2 cellular contexts compared by ENCODE assay signal in genomic region chr13:105059786-105060185, GRCh38.
TF ChIP-seq lines count a peak whose summit lies in the region.

No MANE protein-coding gene starts in this region.

TF ChIP-seq in GM23338, 12 proteins besides CTCF, POLR2A, EP300 and RAD21 (continued from another document):
- TF ChIP-seq, protein P1, sequence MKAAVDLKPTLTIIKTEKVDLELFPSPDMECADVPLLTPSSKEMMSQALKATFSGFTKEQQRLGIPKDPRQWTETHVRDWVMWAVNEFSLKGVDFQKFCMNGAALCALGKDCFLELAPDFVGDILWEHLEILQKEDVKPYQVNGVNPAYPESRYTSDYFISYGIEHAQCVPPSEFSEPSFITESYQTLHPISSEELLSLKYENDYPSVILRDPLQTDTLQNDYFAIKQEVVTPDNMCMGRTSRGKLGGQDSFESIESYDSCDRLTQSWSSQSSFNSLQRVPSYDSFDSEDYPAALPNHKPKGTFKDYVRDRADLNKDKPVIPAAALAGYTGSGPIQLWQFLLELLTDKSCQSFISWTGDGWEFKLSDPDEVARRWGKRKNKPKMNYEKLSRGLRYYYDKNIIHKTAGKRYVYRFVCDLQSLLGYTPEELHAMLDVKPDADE (IDR thresholded peaks at IDR 0.05) = no peak
- no peak for TF ChIP-seq ZNF331 (CRISPR knock-in tag; IDR thresholded peaks at IDR 0.05; ENCODE audit: low read depth)
- TF ChIP-seq REST (IDR thresholded peaks at IDR 0.05; ENCODE audit: unreplicated experiment) = no peak
- TF ChIP-seq, protein P2, sequence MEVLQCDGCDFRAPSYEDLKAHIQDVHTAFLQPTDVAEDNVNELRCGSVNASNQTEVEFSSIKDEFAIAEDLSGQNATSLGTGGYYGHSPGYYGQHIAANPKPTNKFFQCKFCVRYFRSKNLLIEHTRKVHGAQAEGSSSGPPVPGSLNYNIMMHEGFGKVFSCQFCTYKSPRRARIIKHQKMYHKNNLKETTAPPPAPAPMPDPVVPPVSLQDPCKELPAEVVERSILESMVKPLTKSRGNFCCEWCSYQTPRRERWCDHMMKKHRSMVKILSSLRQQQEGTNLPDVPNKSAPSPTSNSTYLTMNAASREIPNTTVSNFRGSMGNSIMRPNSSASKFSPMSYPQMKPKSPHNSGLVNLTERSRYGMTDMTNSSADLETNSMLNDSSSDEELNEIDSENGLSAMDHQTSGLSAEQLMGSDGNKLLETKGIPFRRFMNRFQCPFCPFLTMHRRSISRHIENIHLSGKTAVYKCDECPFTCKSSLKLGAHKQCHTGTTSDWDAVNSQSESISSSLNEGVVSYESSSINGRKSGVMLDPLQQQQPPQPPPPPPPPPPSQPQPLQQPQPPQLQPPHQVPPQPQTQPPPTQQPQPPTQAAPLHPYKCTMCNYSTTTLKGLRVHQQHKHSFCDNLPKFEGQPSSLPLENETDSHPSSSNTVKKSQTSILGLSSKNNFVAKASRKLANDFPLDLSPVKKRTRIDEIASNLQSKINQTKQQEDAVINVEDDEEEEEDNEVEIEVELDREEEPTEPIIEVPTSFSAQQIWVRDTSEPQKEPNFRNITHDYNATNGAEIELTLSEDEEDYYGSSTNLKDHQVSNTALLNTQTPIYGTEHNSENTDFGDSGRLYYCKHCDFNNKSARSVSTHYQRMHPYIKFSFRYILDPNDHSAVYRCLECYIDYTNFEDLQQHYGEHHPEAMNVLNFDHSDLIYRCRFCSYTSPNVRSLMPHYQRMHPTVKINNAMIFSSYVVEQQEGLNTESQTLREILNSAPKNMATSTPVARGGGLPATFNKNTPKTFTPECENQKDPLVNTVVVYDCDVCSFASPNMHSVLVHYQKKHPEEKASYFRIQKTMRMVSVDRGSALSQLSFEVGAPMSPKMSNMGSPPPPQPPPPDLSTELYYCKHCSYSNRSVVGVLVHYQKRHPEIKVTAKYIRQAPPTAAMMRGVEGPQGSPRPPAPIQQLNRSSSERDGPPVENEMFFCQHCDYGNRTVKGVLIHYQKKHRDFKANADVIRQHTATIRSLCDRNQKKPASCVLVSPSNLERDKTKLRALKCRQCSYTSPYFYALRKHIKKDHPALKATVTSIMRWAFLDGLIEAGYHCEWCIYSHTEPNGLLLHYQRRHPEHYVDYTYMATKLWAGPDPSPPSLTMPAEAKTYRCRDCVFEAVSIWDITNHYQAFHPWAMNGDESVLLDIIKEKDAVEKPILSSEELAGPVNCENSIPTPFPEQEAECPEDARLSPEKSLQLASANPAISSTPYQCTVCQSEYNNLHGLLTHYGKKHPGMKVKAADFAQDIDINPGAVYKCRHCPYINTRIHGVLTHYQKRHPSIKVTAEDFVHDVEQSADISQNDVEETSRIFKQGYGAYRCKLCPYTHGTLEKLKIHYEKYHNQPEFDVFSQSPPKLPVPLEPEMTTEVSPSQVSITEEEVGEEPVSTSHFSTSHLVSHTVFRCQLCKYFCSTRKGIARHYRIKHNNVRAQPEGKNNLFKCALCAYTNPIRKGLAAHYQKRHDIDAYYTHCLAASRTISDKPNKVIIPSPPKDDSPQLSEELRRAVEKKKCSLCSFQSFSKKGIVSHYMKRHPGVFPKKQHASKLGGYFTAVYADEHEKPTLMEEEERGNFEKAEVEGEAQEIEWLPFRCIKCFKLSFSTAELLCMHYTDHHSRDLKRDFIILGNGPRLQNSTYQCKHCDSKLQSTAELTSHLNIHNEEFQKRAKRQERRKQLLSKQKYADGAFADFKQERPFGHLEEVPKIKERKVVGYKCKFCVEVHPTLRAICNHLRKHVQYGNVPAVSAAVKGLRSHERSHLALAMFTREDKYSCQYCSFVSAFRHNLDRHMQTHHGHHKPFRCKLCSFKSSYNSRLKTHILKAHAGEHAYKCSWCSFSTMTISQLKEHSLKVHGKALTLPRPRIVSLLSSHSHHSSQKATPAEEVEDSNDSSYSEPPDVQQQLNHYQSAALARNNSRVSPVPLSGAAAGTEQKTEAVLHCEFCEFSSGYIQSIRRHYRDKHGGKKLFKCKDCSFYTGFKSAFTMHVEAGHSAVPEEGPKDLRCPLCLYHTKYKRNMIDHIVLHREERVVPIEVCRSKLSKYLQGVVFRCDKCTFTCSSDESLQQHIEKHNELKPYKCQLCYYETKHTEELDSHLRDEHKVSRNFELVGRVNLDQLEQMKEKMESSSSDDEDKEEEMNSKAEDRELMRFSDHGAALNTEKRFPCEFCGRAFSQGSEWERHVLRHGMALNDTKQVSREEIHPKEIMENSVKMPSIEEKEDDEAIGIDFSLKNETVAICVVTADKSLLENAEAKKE (CRISPR knock-in tag; IDR thresholded peaks at IDR 0.05) = no peak
- TF ChIP-seq EZH2phosphoT487 (IDR thresholded peaks at IDR 0.05; ENCODE audit: unreplicated experiment) = no peak
- no peak for TF ChIP-seq NANOG (IDR thresholded peaks at IDR 0.05; ENCODE audit: borderline replicate concordance)
- no peak for TF ChIP-seq STAT1 (IDR thresholded peaks at IDR 0.05; ENCODE audit: unreplicated experiment)

TF ChIP-seq in GM12878, 131 proteins besides CTCF, POLR2A, EP300 and RAD21 (continued from another document):
- TF ChIP-seq, protein P3, sequence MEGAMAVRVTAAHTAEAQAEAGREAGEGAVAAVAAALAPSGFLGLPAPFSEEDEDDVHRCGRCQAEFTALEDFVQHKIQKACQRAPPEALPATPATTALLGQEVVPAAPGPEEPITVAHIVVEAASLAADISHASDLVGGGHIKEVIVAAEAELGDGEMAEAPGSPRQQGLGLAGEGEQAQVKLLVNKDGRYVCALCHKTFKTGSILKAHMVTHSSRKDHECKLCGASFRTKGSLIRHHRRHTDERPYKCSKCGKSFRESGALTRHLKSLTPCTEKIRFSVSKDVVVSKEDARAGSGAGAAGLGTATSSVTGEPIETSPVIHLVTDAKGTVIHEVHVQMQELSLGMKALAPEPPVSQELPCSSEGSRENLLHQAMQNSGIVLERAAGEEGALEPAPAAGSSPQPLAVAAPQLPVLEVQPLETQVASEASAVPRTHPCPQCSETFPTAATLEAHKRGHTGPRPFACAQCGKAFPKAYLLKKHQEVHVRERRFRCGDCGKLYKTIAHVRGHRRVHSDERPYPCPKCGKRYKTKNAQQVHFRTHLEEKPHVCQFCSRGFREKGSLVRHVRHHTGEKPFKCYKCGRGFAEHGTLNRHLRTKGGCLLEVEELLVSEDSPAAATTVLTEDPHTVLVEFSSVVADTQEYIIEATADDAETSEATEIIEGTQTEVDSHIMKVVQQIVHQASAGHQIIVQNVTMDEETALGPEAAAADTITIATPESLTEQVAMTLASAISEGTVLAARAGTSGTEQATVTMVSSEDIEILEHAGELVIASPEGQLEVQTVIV (IDR thresholded peaks at IDR 0.05; ENCODE audit: borderline replicate concordance, partially characterized antibody) = no peak
- TF ChIP-seq, protein P4, sequence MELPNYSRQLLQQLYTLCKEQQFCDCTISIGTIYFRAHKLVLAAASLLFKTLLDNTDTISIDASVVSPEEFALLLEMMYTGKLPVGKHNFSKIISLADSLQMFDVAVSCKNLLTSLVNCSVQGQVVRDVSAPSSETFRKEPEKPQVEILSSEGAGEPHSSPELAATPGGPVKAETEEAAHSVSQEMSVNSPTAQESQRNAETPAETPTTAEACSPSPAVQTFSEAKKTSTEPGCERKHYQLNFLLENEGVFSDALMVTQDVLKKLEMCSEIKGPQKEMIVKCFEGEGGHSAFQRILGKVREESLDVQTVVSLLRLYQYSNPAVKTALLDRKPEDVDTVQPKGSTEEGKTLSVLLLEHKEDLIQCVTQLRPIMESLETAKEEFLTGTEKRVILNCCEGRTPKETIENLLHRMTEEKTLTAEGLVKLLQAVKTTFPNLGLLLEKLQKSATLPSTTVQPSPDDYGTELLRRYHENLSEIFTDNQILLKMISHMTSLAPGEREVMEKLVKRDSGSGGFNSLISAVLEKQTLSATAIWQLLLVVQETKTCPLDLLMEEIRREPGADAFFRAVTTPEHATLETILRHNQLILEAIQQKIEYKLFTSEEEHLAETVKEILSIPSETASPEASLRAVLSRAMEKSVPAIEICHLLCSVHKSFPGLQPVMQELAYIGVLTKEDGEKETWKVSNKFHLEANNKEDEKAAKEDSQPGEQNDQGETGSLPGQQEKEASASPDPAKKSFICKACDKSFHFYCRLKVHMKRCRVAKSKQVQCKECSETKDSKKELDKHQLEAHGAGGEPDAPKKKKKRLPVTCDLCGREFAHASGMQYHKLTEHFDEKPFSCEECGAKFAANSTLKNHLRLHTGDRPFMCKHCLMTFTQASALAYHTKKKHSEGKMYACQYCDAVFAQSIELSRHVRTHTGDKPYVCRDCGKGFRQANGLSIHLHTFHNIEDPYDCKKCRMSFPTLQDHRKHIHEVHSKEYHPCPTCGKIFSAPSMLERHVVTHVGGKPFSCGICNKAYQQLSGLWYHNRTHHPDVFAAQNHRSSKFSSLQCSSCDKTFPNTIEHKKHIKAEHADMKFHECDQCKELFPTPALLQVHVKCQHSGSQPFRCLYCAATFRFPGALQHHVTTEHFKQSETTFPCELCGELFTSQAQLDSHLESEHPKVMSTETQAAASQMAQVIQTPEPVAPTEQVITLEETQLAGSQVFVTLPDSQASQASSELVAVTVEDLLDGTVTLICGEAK (IDR thresholded peaks at IDR 0.05; ENCODE audit: borderline replicate concordance) = no peak
- no peak for TF ChIP-seq ZNF274 (IDR thresholded peaks at IDR 0.05; ENCODE audit: insufficient read depth, insufficient read length)
- no peak for TF ChIP-seq CBX5 (IDR thresholded peaks at IDR 0.05; ENCODE audit: low read depth)
- TF ChIP-seq FOXK2 (IDR thresholded peaks at IDR 0.05) = no peak
- TF ChIP-seq, protein P5, sequence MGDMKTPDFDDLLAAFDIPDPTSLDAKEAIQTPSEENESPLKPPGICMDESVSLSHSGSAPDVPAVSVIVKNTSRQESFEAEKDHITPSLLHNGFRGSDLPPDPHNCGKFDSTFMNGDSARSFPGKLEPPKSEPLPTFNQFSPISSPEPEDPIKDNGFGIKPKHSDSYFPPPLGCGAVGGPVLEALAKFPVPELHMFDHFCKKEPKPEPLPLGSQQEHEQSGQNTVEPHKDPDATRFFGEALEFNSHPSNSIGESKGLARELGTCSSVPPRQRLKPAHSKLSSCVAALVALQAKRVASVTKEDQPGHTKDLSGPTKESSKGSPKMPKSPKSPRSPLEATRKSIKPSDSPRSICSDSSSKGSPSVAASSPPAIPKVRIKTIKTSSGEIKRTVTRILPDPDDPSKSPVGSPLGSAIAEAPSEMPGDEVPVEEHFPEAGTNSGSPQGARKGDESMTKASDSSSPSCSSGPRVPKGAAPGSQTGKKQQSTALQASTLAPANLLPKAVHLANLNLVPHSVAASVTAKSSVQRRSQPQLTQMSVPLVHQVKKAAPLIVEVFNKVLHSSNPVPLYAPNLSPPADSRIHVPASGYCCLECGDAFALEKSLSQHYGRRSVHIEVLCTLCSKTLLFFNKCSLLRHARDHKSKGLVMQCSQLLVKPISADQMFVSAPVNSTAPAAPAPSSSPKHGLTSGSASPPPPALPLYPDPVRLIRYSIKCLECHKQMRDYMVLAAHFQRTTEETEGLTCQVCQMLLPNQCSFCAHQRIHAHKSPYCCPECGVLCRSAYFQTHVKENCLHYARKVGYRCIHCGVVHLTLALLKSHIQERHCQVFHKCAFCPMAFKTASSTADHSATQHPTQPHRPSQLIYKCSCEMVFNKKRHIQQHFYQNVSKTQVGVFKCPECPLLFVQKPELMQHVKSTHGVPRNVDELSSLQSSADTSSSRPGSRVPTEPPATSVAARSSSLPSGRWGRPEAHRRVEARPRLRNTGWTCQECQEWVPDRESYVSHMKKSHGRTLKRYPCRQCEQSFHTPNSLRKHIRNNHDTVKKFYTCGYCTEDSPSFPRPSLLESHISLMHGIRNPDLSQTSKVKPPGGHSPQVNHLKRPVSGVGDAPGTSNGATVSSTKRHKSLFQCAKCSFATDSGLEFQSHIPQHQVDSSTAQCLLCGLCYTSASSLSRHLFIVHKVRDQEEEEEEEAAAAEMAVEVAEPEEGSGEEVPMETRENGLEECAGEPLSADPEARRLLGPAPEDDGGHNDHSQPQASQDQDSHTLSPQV (IDR thresholded peaks at IDR 0.05) = no peak
- no peak for TF ChIP-seq BACH1 (IDR thresholded peaks at IDR 0.05; ENCODE audit: borderline replicate concordance)
- TF ChIP-seq PAX5 (IDR thresholded peaks at IDR 0.05; ENCODE audit: borderline replicate concordance, low read depth, low read length) = no peak
- no peak for TF ChIP-seq SMAD5 (IDR thresholded peaks at IDR 0.05; ENCODE audit: low read depth)
- no peak for TF ChIP-seq RAD51 (IDR thresholded peaks at IDR 0.05)
- no peak for TF ChIP-seq SKIL (IDR thresholded peaks at IDR 0.05; ENCODE audit: low read depth, poor library complexity, severe bottlenecking)
- TF ChIP-seq STAT3 (IDR thresholded peaks at IDR 0.05; ENCODE audit: low read depth, low read length) = no peak
- TF ChIP-seq CBX3 (IDR thresholded peaks at IDR 0.05; ENCODE audit: borderline replicate concordance, low read depth) = no peak
- TF ChIP-seq, protein P6, sequence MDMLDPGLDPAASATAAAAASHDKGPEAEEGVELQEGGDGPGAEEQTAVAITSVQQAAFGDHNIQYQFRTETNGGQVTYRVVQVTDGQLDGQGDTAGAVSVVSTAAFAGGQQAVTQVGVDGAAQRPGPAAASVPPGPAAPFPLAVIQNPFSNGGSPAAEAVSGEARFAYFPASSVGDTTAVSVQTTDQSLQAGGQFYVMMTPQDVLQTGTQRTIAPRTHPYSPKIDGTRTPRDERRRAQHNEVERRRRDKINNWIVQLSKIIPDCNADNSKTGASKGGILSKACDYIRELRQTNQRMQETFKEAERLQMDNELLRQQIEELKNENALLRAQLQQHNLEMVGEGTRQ (IDR thresholded peaks at IDR 0.05; ENCODE audit: borderline replicate concordance, low read depth, low read length) = no peak
